12 cellular contexts compared by ENCODE assay signal in the genomic region with DNA sequence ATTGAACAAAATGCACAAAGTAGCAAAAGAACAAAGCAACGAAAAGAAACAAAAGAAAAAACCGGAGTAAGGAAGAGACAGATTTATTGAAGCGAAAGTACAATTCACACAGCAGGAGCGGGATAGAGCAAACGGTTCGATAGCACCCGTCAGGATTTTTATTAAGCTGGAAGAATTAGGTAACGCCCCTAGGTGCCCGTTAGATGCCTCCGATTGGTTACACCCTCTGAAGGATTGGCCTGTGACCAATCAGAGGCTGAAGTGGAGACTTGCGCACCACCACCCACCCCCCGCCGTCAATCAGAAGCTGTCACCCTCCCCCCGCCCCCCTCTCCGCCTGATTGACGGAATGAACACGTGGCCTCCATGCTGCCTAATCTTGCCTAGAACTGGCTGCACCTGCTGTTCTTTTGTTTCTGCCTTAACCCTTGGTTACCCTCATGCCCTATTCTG. TPM values are rescaled to one million over a fixed set of nuclear protein-coding genes. Genes with fewer than 3 reads are reported as not detected.
A peak's percentile ranks its signal among the peaks of the same experiment; 100 is the strongest.
DNase-seq lines count a peak whose midpoint lies in the region; ATAC-seq and TF ChIP-seq lines count a peak whose summit lies in the region.
"Had no signal": no experiment of that assay in that cellular context is flagged by ENCODE, and none has a peak within 500 bp of the region (broad histone marks: within the 10 kb centered on the region; RNA-seq: fewer than 3 reads in every experiment).

No MANE protein-coding gene starts in this region.

- H3K27ac Mint-ChIP-seq in activated naive CD4-positive, alpha-beta T cell treated with anti-CD3 and anti-CD28 coated beads for 36 hours = peak overlapping the region; percentile 28
- peak overlapping the region in 1 of 2 donors; percentile 96 for H3K27ac Mint-ChIP-seq in activated naive CD4-positive, alpha-beta T cell treated with anti-CD3 and anti-CD28 coated beads, Interleukin-2, amount 50 U/mL, for 72 hours
- peak overlapping the region; percentile 32 to 94 for H3K27ac Mint-ChIP-seq in effector memory CD8-positive, alpha-beta T cell

- WGBS in smooth muscle cell (ENCODE audit: low lambda C conversion rate) = 53% methylated on average over 17 of the region's 17 CpGs

- DNase-seq in activated naive CD4-positive, alpha-beta T cell treated with anti-CD3 and anti-CD28 coated beads for 36 hours = no peak
- DNase-seq in activated naive CD4-positive, alpha-beta T cell treated with anti-CD3 and anti-CD28 coated beads, Interleukin-2, amount 50 U/mL, for 72 hours (ENCODE audit: low spot score in 2 of 2) = no peak
- DNase-seq in NCI-H2227 (lab: John Stamatoyannopoulos, UW; ENCODE audit: unreplicated experiment) (peak; percentile 92), smooth muscle cell (lab: John Stamatoyannopoulos, UW; ENCODE audit: unreplicated experiment) (no peak), kidney tubule cell (ENCODE audit: low spot score) (no peak)
- no peak for DNase-seq in effector memory CD8-positive, alpha-beta T cell
- DNase-seq: activated naive CD8-positive, alpha-beta T cell treated with anti-CD3 and anti-CD28 coated beads, Interleukin-2, amount 10 ng/mL, durations not matched to agents 7 days and 5 days had no signal

- no peak for ATAC-seq in activated naive CD4-positive, alpha-beta T cell treated with anti-CD3 and anti-CD28 coated beads, Interleukin-2, amount 50 U/mL, for 72 hours
- no peak for ATAC-seq in effector memory CD8-positive, alpha-beta T cell (replicated peaks)
- ATAC-seq in HG02623 (IDR thresholded peaks at IDR 0.05; ENCODE audit: unreplicated experiment) (no peak), GM19452 (IDR thresholded peaks at IDR 0.05; ENCODE audit: unreplicated experiment) (no peak)

- intact Hi-C loops in activated naive CD4-positive, alpha-beta T cell treated with anti-CD3 and anti-CD28 coated beads for 36 hours (cut with micrococcal nuclease) = loop anchor here (2.0 to 5.0 kb wide), 3 partner anchors 280 to 904 kb away; a partner anchor contains a TSS

- no peaks in the 10 kb centered on the region for H3K36me3 ChIP-seq in smooth muscle cell (ENCODE audit: low read depth)

- CTCF ChIA-PET in activated naive CD4-positive, alpha-beta T cell treated with anti-CD3 and anti-CD28 coated beads for 36 hours (lab: Charles Lee) = no interaction called here

- peaks cover 27% of the 10 kb centered on the region for H3K4me1 Mint-ChIP-seq in activated naive CD4-positive, alpha-beta T cell treated with anti-CD3 and anti-CD28 coated beads for 36 hours (ENCODE audit: low read depth)
- peaks cover 10 to 29% of the 10 kb centered on the region in 2 donors for H3K4me1 Mint-ChIP-seq in effector memory CD8-positive, alpha-beta T cell (ENCODE audit: low read depth in 2 of 2)

- peaks cover 2% of the 10 kb centered on the region for H3K9me3 Mint-ChIP-seq in activated naive CD4-positive, alpha-beta T cell treated with anti-CD3 and anti-CD28 coated beads for 36 hours
- peaks cover 0 to 4% of the 10 kb centered on the region in 2 donors for H3K9me3 Mint-ChIP-seq in activated naive CD4-positive, alpha-beta T cell treated with anti-CD3 and anti-CD28 coated beads, Interleukin-2, amount 50 U/mL, for 72 hours
- no peaks in the 10 kb centered on the region for H3K9me3 Mint-ChIP-seq in effector memory CD8-positive, alpha-beta T cell
- H3K9me3 Mint-ChIP-seq: activated naive CD8-positive, alpha-beta T cell treated with anti-CD3 and anti-CD28 coated beads, Interleukin-2, amount 10 ng/mL, durations not matched to agents 7 days and 5 days had no signal

- H3K4me3 Mint-ChIP-seq in activated naive CD4-positive, alpha-beta T cell treated with anti-CD3 and anti-CD28 coated beads for 36 hours = peak overlapping the region; percentile 46
- peak overlapping the region; percentile 92 to 93 for H3K4me3 Mint-ChIP-seq in effector memory CD8-positive, alpha-beta T cell

- H3K4me3 ChIP-seq in smooth muscle cell = peak overlapping the region; percentile 99

- H3K36me3 Mint-ChIP-seq in activated naive CD4-positive, alpha-beta T cell treated with anti-CD3 and anti-CD28 coated beads for 36 hours (ENCODE audit: low read depth) = peaks cover 14% of the 10 kb centered on the region
- H3K36me3 Mint-ChIP-seq in activated naive CD4-positive, alpha-beta T cell treated with anti-CD3 and anti-CD28 coated beads, Interleukin-2, amount 50 U/mL, for 72 hours = peaks cover 19 to 22% of the 10 kb centered on the region in 2 donors
- H3K36me3 Mint-ChIP-seq in effector memory CD8-positive, alpha-beta T cell (ENCODE audit: insufficient read depth) = peaks cover 19% of the 10 kb centered on the region

- TF ChIP-seq CTCF in smooth muscle cell (IDR thresholded peaks at IDR 0.05; ENCODE audit: borderline replicate concordance, insufficient read depth, poor library complexity, severe bottlenecking) = no peak

- H3K27me3 Mint-ChIP-seq in activated naive CD4-positive, alpha-beta T cell treated with anti-CD3 and anti-CD28 coated beads for 36 hours (ENCODE audit: low read depth) = no peaks in the 10 kb centered on the region
- H3K27me3 Mint-ChIP-seq in effector memory CD8-positive, alpha-beta T cell = no peaks in the 10 kb centered on the region
- H3K27me3 Mint-ChIP-seq: activated naive CD8-positive, alpha-beta T cell treated with anti-CD3 and anti-CD28 coated beads, Interleukin-2, amount 10 ng/mL, durations not matched to agents 7 days and 5 days had no signal

- no peaks in the 10 kb centered on the region for H3K9me3 ChIP-seq in smooth muscle cell (replicated peaks; ENCODE audit: low read depth)
- H3K9me3 ChIP-seq: BLaER1, gastrocnemius medialis had no signal

- H3K79me2 ChIP-seq in smooth muscle cell (ENCODE audit: low read depth) = peaks cover 6% of the 10 kb centered on the region

- no peak overlapping the region for H3K27ac ChIP-seq in smooth muscle cell (ENCODE audit: low read depth)

- no peak overlapping the region for H3K4me2 ChIP-seq in smooth muscle cell

- H4K20me1 ChIP-seq in smooth muscle cell (ENCODE audit: low read depth) = no peaks in the 10 kb centered on the region

- no peaks in the 10 kb centered on the region for H3K27me3 ChIP-seq in smooth muscle cell (ENCODE audit: low read depth)
- H3K27me3 ChIP-seq: BLaER1, gastrocnemius medialis had no signal

- no peaks in the 10 kb centered on the region for H3F3A ChIP-seq in smooth muscle cell (ENCODE audit: low read depth)

- H3K9ac ChIP-seq in smooth muscle cell (ENCODE audit: low read depth) = no peak overlapping the region

- H2AFZ ChIP-seq in smooth muscle cell (ENCODE audit: low read depth) = no peak overlapping the region

- no peaks in the 10 kb centered on the region for H3K4me1 ChIP-seq in smooth muscle cell (ENCODE audit: low read depth)

RNA-seq across cellular contexts. Expression of a gene that starts 16.8 kb away (rescaled TPM):
- total RNA-seq in activated naive CD4-positive, alpha-beta T cell treated with anti-CD3 and anti-CD28 coated beads for 36 hours = not detected
- not detected for total RNA-seq in activated naive CD4-positive, alpha-beta T cell treated with anti-CD3 and anti-CD28 coated beads, Interleukin-2, amount 50 U/mL, for 72 hours
- total RNA-seq in smooth muscle cell = not detected in 2 replicates
- polyA plus RNA-seq in smooth muscle cell = not detected in 2 replicates
- total RNA-seq: activated naive CD8-positive, alpha-beta T cell treated with anti-CD3 and anti-CD28 coated beads, Interleukin-2, amount 10 ng/mL, durations not matched to agents 7 days and 5 days; gastrocnemius medialis; sciatic nerve had no signal
